ENCODE assay signal across 24 cellular contexts in the genomic region with DNA sequence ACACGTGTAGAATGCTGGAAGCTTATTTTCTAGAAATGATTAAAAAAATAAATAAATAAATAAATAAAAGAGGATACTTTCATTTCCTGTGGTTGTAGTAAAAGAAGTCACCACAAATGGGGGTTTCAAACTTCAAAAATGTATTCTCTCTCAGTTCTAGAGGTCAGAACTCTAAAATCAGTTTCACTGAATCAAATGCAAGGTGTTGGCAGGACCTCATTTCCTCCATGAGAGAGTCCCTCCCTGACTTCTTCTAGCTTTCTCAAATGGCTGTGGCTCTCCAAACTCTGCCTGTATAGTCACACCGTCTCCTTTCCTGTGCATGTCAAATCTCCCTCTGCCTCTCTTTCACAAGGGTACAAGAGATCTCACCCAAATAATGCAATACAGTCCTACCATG.
"Had no signal": no experiment of that assay in that cellular context is flagged by ENCODE, and none has a peak within 500 bp of the region (broad histone marks: within the 10 kb centered on the region; RNA-seq: fewer than 3 reads in every experiment).

No MANE protein-coding gene starts in this region.

- H3K4me3 ChIP-seq: colonic mucosa, coronary artery, dorsolateral prefrontal cortex, esophagus muscularis mucosa, esophagus squamous epithelium, gastrocnemius medialis, gastroesophageal sphincter, heart left ventricle, heart right ventricle had no signal

- H3K9me3 ChIP-seq: colonic mucosa, esophagus muscularis mucosa, esophagus squamous epithelium, gastrocnemius medialis, gastroesophageal sphincter had no signal

- H3K27me3 Mint-ChIP-seq: dendritic cell treated with granulocyte-macrophage colony-stimulating factor and Interleukin-4, amounts not matched to agents 40 ng/mL and 50 ng/mL, for 4 days; effector memory CD8-positive, alpha-beta T cell had no signal

- H3K4me1 ChIP-seq: colonic mucosa, foreskin keratinocyte, gastrocnemius medialis had no signal

- H3K4me3 Mint-ChIP-seq: dendritic cell treated with granulocyte-macrophage colony-stimulating factor and Interleukin-4, amounts not matched to agents 40 ng/mL and 50 ng/mL, for 4 days; effector memory CD8-positive, alpha-beta T cell; endodermal cell had no signal

- H3K27ac Mint-ChIP-seq: dendritic cell treated with granulocyte-macrophage colony-stimulating factor and Interleukin-4, amounts not matched to agents 40 ng/mL and 50 ng/mL, for 4 days; effector memory CD8-positive, alpha-beta T cell; endodermal cell had no signal

- H3K27me3 ChIP-seq: colonic mucosa, dorsolateral prefrontal cortex, esophagus muscularis mucosa, esophagus squamous epithelium, foreskin keratinocyte, gastrocnemius medialis, gastroesophageal sphincter, heart left ventricle, heart right ventricle had no signal

- H3K36me3 ChIP-seq: colonic mucosa, esophagus muscularis mucosa, esophagus squamous epithelium, gastrocnemius medialis, gastroesophageal sphincter, heart left ventricle, heart right ventricle had no signal

- H3K27ac ChIP-seq: colonic mucosa, coronary artery, dorsolateral prefrontal cortex, epithelial cell of prostate, esophagus muscularis mucosa, esophagus squamous epithelium, foreskin keratinocyte, gastrocnemius medialis, gastroesophageal sphincter, heart left ventricle, heart right ventricle had no signal

- DNase-seq: colonic mucosa; cortex of kidney; dermis blood vessel endothelial cell; dorsolateral prefrontal cortex; effector CD4-positive, alpha-beta T cell; effector CD8-positive, alpha-beta T cell; effector memory CD4-positive, alpha-beta T cell; effector memory CD8-positive, alpha-beta T cell; endodermal cell; erythroblast; esophagus squamous epithelium; foreskin fibroblast; foreskin keratinocyte; foreskin melanocyte; gastrocnemius medialis; head of caudate nucleus; heart left ventricle; heart right ventricle had no signal

- ATAC-seq: effector memory CD8-positive, alpha-beta T cell; esophagus mucosa; foreskin keratinocyte; gastrocnemius medialis; gastroesophageal sphincter; heart left ventricle; heart right ventricle had no signal
